1 cellular context compared by ENCODE assay signal in the genomic region with DNA sequence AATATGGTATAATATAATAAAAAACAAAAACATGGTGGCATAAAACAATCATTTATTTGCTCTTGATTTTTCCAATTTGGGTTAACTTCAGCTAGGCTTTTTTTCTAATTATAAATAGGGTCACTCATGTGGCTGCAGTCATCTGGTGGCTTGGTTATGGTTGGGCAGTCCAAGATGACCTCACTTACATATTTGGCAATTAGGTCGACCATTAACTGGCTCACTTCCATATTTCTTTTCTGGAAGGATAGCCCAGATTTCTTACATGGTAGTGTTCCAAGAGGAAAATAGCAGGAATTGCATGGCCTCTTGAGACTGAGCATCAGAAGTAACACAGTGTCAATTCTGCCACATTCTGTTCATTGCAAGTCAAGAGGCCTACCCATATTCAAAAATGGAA.
TF ChIP-seq lines count a peak whose summit lies in the region.

No MANE protein-coding gene starts in this region.

TF ChIP-seq in GM12878, 131 proteins besides CTCF, POLR2A, EP300 and RAD21 (continued from another document):
- TF ChIP-seq, protein P1, sequence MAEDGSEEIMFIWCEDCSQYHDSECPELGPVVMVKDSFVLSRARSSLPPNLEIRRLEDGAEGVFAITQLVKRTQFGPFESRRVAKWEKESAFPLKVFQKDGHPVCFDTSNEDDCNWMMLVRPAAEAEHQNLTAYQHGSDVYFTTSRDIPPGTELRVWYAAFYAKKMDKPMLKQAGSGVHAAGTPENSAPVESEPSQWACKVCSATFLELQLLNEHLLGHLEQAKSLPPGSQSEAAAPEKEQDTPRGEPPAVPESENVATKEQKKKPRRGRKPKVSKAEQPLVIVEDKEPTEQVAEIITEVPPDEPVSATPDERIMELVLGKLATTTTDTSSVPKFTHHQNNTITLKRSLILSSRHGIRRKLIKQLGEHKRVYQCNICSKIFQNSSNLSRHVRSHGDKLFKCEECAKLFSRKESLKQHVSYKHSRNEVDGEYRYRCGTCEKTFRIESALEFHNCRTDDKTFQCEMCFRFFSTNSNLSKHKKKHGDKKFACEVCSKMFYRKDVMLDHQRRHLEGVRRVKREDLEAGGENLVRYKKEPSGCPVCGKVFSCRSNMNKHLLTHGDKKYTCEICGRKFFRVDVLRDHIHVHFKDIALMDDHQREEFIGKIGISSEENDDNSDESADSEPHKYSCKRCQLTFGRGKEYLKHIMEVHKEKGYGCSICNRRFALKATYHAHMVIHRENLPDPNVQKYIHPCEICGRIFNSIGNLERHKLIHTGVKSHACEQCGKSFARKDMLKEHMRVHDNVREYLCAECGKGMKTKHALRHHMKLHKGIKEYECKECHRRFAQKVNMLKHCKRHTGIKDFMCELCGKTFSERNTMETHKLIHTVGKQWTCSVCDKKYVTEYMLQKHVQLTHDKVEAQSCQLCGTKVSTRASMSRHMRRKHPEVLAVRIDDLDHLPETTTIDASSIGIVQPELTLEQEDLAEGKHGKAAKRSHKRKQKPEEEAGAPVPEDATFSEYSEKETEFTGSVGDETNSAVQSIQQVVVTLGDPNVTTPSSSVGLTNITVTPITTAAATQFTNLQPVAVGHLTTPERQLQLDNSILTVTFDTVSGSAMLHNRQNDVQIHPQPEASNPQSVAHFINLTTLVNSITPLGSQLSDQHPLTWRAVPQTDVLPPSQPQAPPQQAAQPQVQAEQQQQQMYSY (CRISPR knock-in tag; IDR thresholded peaks at IDR 0.05), result no peak
- no peak for TF ChIP-seq ZNF24 (IDR thresholded peaks at IDR 0.05)
- no peak for TF ChIP-seq HDGF (IDR thresholded peaks at IDR 0.05)
- TF ChIP-seq, protein P2, sequence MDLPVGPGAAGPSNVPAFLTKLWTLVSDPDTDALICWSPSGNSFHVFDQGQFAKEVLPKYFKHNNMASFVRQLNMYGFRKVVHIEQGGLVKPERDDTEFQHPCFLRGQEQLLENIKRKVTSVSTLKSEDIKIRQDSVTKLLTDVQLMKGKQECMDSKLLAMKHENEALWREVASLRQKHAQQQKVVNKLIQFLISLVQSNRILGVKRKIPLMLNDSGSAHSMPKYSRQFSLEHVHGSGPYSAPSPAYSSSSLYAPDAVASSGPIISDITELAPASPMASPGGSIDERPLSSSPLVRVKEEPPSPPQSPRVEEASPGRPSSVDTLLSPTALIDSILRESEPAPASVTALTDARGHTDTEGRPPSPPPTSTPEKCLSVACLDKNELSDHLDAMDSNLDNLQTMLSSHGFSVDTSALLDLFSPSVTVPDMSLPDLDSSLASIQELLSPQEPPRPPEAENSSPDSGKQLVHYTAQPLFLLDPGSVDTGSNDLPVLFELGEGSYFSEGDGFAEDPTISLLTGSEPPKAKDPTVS (IDR thresholded peaks at IDR 0.05; ENCODE audit: low read depth, low read length), result no peak
- TF ChIP-seq, protein P3, sequence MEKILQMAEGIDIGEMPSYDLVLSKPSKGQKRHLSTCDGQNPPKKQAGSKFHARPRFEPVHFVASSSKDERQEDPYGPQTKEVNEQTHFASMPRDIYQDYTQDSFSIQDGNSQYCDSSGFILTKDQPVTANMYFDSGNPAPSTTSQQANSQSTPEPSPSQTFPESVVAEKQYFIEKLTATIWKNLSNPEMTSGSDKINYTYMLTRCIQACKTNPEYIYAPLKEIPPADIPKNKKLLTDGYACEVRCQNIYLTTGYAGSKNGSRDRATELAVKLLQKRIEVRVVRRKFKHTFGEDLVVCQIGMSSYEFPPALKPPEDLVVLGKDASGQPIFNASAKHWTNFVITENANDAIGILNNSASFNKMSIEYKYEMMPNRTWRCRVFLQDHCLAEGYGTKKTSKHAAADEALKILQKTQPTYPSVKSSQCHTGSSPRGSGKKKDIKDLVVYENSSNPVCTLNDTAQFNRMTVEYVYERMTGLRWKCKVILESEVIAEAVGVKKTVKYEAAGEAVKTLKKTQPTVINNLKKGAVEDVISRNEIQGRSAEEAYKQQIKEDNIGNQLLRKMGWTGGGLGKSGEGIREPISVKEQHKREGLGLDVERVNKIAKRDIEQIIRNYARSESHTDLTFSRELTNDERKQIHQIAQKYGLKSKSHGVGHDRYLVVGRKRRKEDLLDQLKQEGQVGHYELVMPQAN (conservative IDR thresholded peaks at IDR 0.05), result no peak
- TF ChIP-seq NFYA (IDR thresholded peaks at IDR 0.05; ENCODE audit: borderline replicate concordance, low read depth, low read length), result no peak
- TF ChIP-seq IRF4 (IDR thresholded peaks at IDR 0.05; ENCODE audit: low read depth, low read length), result no peak
- TF ChIP-seq STAT3 (IDR thresholded peaks at IDR 0.05; ENCODE audit: low read depth, low read length), result no peak
- TF ChIP-seq SUZ12 (IDR thresholded peaks at IDR 0.05; ENCODE audit: unreplicated experiment), result no peak
- TF ChIP-seq, protein P4, sequence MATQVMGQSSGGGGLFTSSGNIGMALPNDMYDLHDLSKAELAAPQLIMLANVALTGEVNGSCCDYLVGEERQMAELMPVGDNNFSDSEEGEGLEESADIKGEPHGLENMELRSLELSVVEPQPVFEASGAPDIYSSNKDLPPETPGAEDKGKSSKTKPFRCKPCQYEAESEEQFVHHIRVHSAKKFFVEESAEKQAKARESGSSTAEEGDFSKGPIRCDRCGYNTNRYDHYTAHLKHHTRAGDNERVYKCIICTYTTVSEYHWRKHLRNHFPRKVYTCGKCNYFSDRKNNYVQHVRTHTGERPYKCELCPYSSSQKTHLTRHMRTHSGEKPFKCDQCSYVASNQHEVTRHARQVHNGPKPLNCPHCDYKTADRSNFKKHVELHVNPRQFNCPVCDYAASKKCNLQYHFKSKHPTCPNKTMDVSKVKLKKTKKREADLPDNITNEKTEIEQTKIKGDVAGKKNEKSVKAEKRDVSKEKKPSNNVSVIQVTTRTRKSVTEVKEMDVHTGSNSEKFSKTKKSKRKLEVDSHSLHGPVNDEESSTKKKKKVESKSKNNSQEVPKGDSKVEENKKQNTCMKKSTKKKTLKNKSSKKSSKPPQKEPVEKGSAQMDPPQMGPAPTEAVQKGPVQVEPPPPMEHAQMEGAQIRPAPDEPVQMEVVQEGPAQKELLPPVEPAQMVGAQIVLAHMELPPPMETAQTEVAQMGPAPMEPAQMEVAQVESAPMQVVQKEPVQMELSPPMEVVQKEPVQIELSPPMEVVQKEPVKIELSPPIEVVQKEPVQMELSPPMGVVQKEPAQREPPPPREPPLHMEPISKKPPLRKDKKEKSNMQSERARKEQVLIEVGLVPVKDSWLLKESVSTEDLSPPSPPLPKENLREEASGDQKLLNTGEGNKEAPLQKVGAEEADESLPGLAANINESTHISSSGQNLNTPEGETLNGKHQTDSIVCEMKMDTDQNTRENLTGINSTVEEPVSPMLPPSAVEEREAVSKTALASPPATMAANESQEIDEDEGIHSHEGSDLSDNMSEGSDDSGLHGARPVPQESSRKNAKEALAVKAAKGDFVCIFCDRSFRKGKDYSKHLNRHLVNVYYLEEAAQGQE (IDR thresholded peaks at IDR 0.05; ENCODE audit: low read depth, low read length), result no peak
- TF ChIP-seq, protein P5, sequence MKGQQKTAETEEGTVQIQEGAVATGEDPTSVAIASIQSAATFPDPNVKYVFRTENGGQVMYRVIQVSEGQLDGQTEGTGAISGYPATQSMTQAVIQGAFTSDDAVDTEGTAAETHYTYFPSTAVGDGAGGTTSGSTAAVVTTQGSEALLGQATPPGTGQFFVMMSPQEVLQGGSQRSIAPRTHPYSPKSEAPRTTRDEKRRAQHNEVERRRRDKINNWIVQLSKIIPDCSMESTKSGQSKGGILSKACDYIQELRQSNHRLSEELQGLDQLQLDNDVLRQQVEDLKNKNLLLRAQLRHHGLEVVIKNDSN (IDR thresholded peaks at IDR 0.05; ENCODE audit: borderline replicate concordance, extremely low read length, insufficient read depth, low read depth, low read length), result no peak
- no peak for TF ChIP-seq CBX5 (IDR thresholded peaks at IDR 0.05; ENCODE audit: low read depth)
- no peak for TF ChIP-seq CREB1 (IDR thresholded peaks at IDR 0.05; ENCODE audit: low read depth)
